In the genomic region with DNA sequence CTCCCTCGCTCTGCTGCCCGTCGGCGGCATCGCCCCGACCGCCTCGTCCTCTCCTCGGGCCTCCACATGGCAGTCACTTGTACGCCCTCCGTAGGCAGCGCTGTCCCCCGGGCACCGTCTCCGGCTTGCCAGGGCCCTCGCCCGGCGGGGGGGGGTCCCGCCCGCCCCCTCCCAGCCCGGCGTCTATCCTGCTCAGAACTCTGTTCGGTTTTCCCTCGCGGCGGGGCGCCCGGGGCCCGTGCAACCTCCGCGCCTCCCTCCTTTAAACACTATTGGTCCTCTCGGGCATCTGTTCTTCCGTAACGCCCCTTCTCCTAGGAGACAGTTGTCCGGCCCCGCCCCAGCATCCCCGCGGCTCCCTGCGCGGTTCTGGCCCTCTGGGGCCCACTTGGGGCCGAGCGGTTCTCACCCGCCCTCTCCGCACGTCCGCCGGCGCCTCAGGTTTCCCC, we compare ENCODE assay signal across 8 cellular contexts. TPM values are rescaled to one million over a fixed set of nuclear protein-coding genes. Genes with fewer than 3 reads are reported as not detected.
DNase-seq lines count a peak whose midpoint lies in the region; ATAC-seq and TF ChIP-seq lines count a peak whose summit lies in the region.

No MANE protein-coding gene starts in this region.

- no peak for TF ChIP-seq CTCF in AG09309 (IDR thresholded peaks at IDR 0.05; ENCODE audit: control insufficient read depth, insufficient read depth, low read depth, low read length, missing control alignments)
- no peak for TF ChIP-seq CTCF in liver (IDR thresholded peaks at IDR 0.05; ENCODE audit: low read depth, low read length, missing input control)

- 4% methylated on average over 48 of the region's 48 CpGs for WGBS in liver

- no peaks in the 10 kb centered on the region for H3K27me3 ChIP-seq in liver (ENCODE audit: control insufficient read depth in 4 of 4, insufficient read depth in 4 of 4, low read length in 3 of 4)

- peaks cover 13% of the 10 kb centered on the region for H3K36me3 Mint-ChIP-seq in activated CD4-positive, alpha-beta T cell treated with anti-CD3 and anti-CD28 coated beads, Interleukin-2, amount 10 ng/mL, durations not matched to agents 24 days and 14 days (ENCODE audit: low read depth)
- H3K36me3 Mint-ChIP-seq in dendritic cell treated with granulocyte-macrophage colony-stimulating factor and Interleukin-4, amounts not matched to agents 40 ng/mL and 50 ng/mL, for 4 days (ENCODE audit: low read depth), result peaks cover 32% of the 10 kb centered on the region

- TF ChIP-seq RAD21 in liver (IDR thresholded peaks at IDR 0.05), result no peak

- intact Hi-C loops in activated CD4-positive, alpha-beta T cell treated with anti-CD3 and anti-CD28 coated beads, Interleukin-2, amount 10 ng/mL, durations not matched to agents 24 days and 14 days (cut with micrococcal nuclease), result loop anchor here (1.0 to 5.0 kb wide), 6 partner anchors 48 to 571 kb away; partner anchors contain the start of genes GLE1, SH3GLB2, SPTAN1 and URM1
- intact Hi-C loops in dendritic cell treated with granulocyte-macrophage colony-stimulating factor and Interleukin-4, amounts not matched to agents 40 ng/mL and 50 ng/mL, for 4 days (cut with micrococcal nuclease), result no loop called here

- ATAC-seq in GM19023 (IDR thresholded peaks at IDR 0.05; ENCODE audit: unreplicated experiment) (peak; percentile 52), HG03196 (IDR thresholded peaks at IDR 0.05; ENCODE audit: unreplicated experiment) (peak; percentile 57)

- peaks cover 20% of the 10 kb centered on the region for H3K4me1 Mint-ChIP-seq in activated CD4-positive, alpha-beta T cell treated with anti-CD3 and anti-CD28 coated beads, Interleukin-2, amount 10 ng/mL, durations not matched to agents 24 days and 14 days
- peaks cover 20% of the 10 kb centered on the region for H3K4me1 Mint-ChIP-seq in dendritic cell treated with granulocyte-macrophage colony-stimulating factor and Interleukin-4, amounts not matched to agents 40 ng/mL and 50 ng/mL, for 4 days (ENCODE audit: low read depth)

- H3K36me3 ChIP-seq in liver (ENCODE audit: control insufficient read depth in 4 of 4, insufficient read depth in 3 of 4, low read depth in 1 of 4, low read length in 3 of 4), result peaks cover 0 to 19% (median 11%) of the 10 kb centered on the region in 4 donors

- peak overlapping the region; percentile 91 for H3K4me3 Mint-ChIP-seq in activated CD4-positive, alpha-beta T cell treated with anti-CD3 and anti-CD28 coated beads, Interleukin-2, amount 10 ng/mL, durations not matched to agents 24 days and 14 days
- H3K4me3 Mint-ChIP-seq in dendritic cell treated with granulocyte-macrophage colony-stimulating factor and Interleukin-4, amounts not matched to agents 40 ng/mL and 50 ng/mL, for 4 days, result peak overlapping the region; percentile 94

- peak overlapping the region; percentile 67 to 75 for H3K27ac ChIP-seq in liver (ENCODE audit: low read depth in 1 of 2, low read length in 2 of 2)

- H3K9me3 ChIP-seq in liver (ENCODE audit: control insufficient read depth in 4 of 4, low read length in 3 of 4), result no peaks in the 10 kb centered on the region

- no peaks in the 10 kb centered on the region for H3K27me3 Mint-ChIP-seq in activated CD4-positive, alpha-beta T cell treated with anti-CD3 and anti-CD28 coated beads, Interleukin-2, amount 10 ng/mL, durations not matched to agents 24 days and 14 days
- H3K27me3 Mint-ChIP-seq in dendritic cell treated with granulocyte-macrophage colony-stimulating factor and Interleukin-4, amounts not matched to agents 40 ng/mL and 50 ng/mL, for 4 days, result peaks cover 12% of the 10 kb centered on the region

- peaks cover 2 to 9% (median 6%) of the 10 kb centered on the region in 4 donors for H3K4me1 ChIP-seq in liver (ENCODE audit: control insufficient read depth in 4 of 4, insufficient read depth in 4 of 4, low read length in 3 of 4)

- H3K9me3 Mint-ChIP-seq in activated CD4-positive, alpha-beta T cell treated with anti-CD3 and anti-CD28 coated beads, Interleukin-2, amount 10 ng/mL, durations not matched to agents 24 days and 14 days, result no peaks in the 10 kb centered on the region
- no peaks in the 10 kb centered on the region for H3K9me3 Mint-ChIP-seq in dendritic cell treated with granulocyte-macrophage colony-stimulating factor and Interleukin-4, amounts not matched to agents 40 ng/mL and 50 ng/mL, for 4 days

- H3K4me3 ChIP-seq in AG09309 (ENCODE audit: control insufficient read depth, low read depth, low read length) (peak overlapping the region; percentile 81), liver (ENCODE audit: low read depth in 1 of 3, low read length in 3 of 3) (peak overlapping the region; percentile 88)

- peak overlapping the region; percentile 94 for H3K27ac Mint-ChIP-seq in activated CD4-positive, alpha-beta T cell treated with anti-CD3 and anti-CD28 coated beads, Interleukin-2, amount 10 ng/mL, durations not matched to agents 24 days and 14 days
- H3K27ac Mint-ChIP-seq in dendritic cell treated with granulocyte-macrophage colony-stimulating factor and Interleukin-4, amounts not matched to agents 40 ng/mL and 50 ng/mL, for 4 days, result peak overlapping the region; percentile 86

- DNase-seq in AG09309 (ENCODE audit: low read depth) (peak; percentile 13), NCI-H345 treated with DMSO at 0.1 percent for 48 hours (lab: John Stamatoyannopoulos, UW; ENCODE audit: unreplicated experiment) (peak; percentile 47)
- DNase-seq in activated CD4-positive, alpha-beta T cell treated with anti-CD3 and anti-CD28 coated beads, Interleukin-2, amount 10 ng/mL, durations not matched to agents 24 days and 14 days, result peak; percentile 94
- peak; percentile 67 for DNase-seq in stimulated activated CD4-positive, alpha-beta T cell treated with anti-CD3 and anti-CD28 coated beads, Interleukin-4, amount 100 ng/mL, for 1 hour

- H3K9ac ChIP-seq in liver (ENCODE audit: low read depth in 1 of 2, low read length in 2 of 2), result peak overlapping the region in 1 of 2 donors; percentile 74

TF ChIP-seq in liver, 16 proteins besides CTCF, POLR2A, EP300 and RAD21:
- TF ChIP-seq GABPA (IDR thresholded peaks at IDR 0.05 in 1 of 2, conservative IDR thresholded peaks at IDR 0.05 in 1 of 2) (no peak), RXRA (IDR thresholded peaks at IDR 0.05) (no peak), YY1 (IDR thresholded peaks at IDR 0.05) (no peak), FOXA1 (IDR thresholded peaks at IDR 0.05) (no peak), SP1 (IDR thresholded peaks at IDR 0.05) (no peak), REST (IDR thresholded peaks at IDR 0.05) (no peak), JUND (IDR thresholded peaks at IDR 0.05) (no peak), HNF4G (IDR thresholded peaks at IDR 0.05) (no peak)

RNA-seq across cellular contexts. Expression of gene ODF2, which starts 0.8 kb away (rescaled TPM):
- total RNA-seq in activated CD4-positive, alpha-beta T cell treated with anti-CD3 and anti-CD28 coated beads, Interleukin-2, amount 10 ng/mL, durations not matched to agents 24 days and 14 days, result 60.8 and 64.8 TPM in 2 replicates
- 10 to 100 TPM; 19.8 to 21.8 TPM for total RNA-seq in liver
- polyA plus RNA-seq in liver, result 10 to 100 TPM in 1 of 2 donors, 1 to 10 TPM in 1; 5.7 to 13.6 TPM

RNA-seq across cellular contexts. Expression of gene CERCAM, which starts 36.0 kb away (rescaled TPM):
- 1.3 and 1.6 TPM in 2 replicates for total RNA-seq in activated CD4-positive, alpha-beta T cell treated with anti-CD3 and anti-CD28 coated beads, Interleukin-2, amount 10 ng/mL, durations not matched to agents 24 days and 14 days
- 1 to 10 TPM; 1.6 to 1.9 TPM for total RNA-seq in liver
- 1 to 10 TPM; 1.1 to 2.9 TPM for polyA plus RNA-seq in liver

RNA-seq across cellular contexts. Expression of gene GLE1, which starts 47.9 kb away (rescaled TPM):
- 53.3 and 54.1 TPM in 2 replicates for total RNA-seq in activated CD4-positive, alpha-beta T cell treated with anti-CD3 and anti-CD28 coated beads, Interleukin-2, amount 10 ng/mL, durations not matched to agents 24 days and 14 days
- 10 to 100 TPM; 15.6 to 19.5 TPM for total RNA-seq in liver
- polyA plus RNA-seq in liver, result 10 to 100 TPM in 1 of 2 donors, 1 to 10 TPM in 1; 5.3 to 10.0 TPM

Comparison
In these comparisons a context has a peak if more than half of its experiments do, and no peak if none do; other contexts are left out.
1. Peak in every context shown above with its lines: DNase-seq, ATAC-seq, H3K4me3 ChIP-seq and H3K27ac ChIP-seq.
2. DNase-seq: peak in every context shown above with its lines; median percentile 94 in activated CD4-positive, alpha-beta T cell treated with anti-CD3 and anti-CD28 coated beads, Interleukin-2, amount 10 ng/mL, durations not matched to agents 24 days and 14 days; 67 in stimulated activated CD4-positive, alpha-beta T cell treated with anti-CD3 and anti-CD28 coated beads, Interleukin-4, amount 100 ng/mL, for 1 hour; 47 in NCI-H345 treated with DMSO at 0.1 percent for 48 hours; 13 in AG09309.